In the genomic region with DNA sequence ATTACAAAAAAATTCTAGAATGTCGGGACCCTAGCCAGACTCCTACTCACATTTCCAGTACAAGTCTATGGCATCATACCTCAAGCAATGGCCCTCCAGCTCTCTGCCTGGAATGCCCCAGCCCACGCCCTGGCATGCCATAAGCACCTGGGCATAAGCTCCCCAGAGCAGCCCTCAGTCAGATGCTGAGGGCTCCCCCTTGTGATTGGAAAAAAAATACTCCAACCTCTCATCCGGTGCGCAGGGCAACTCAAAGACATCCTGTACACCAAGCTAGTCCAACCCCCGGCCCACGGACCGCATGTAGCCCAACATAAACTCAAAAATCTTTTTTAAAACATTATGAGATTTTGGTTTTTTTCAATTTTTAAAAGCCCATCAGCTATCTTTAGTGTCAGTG, we compare ENCODE assay signal across 9 cellular contexts.
A peak's percentile ranks its signal among the peaks of the same experiment; 100 is the strongest.
DNase-seq lines count a peak whose midpoint lies in the region; ATAC-seq, FAIRE-seq and TF ChIP-seq lines count a peak whose summit lies in the region.
"Had no signal": no experiment of that assay in that cellular context is flagged by ENCODE, and none has a peak within 500 bp of the region (broad histone marks: within the 10 kb centered on the region; RNA-seq: fewer than 3 reads in every experiment).

No MANE protein-coding gene starts in this region.

- FAIRE-seq in HTR-8/SVneo (lab: Jason Lieb, UNC), result no peak
- FAIRE-seq: endometrium had no signal

- H3K27me3 ChIP-seq in heart right ventricle (no peaks in the 10 kb centered on the region), tibial artery (no peaks in the 10 kb centered on the region)

- H3K9me3 ChIP-seq in heart right ventricle (peaks cover 0 to 2% (median 0%) of the 10 kb centered on the region in 11 donors), tibial artery (no peaks in the 10 kb centered on the region)

- TF ChIP-seq CTCF in heart right ventricle (IDR thresholded peaks at IDR 0.05) (peak in 7 of 9 donors; percentile 21 to 49 (median 39)), tibial artery (IDR thresholded peaks at IDR 0.05) (peak; percentile 26 to 40)

- ATAC-seq in activated CD8-positive, alpha-beta memory T cell treated with anti-CD3 and anti-CD28 coated beads, Interleukin-2, amount 10 ng/mL, durations not matched to agents 7 days and 5 days, result peak; percentile 69
- ATAC-seq in GM21515 (IDR thresholded peaks at IDR 0.05; ENCODE audit: unreplicated experiment) (peak; percentile 76), heart right ventricle (peak in 3 of 8 donors; percentile 49 to 78 (median 72))

- 53 to 67% methylated on average over 7 of the region's 7 CpGs for WGBS in heart right ventricle, 2 donors

- H3K27ac ChIP-seq in heart right ventricle, result no peak overlapping the region
- no peak overlapping the region for H3K27ac ChIP-seq in tibial artery

- H3K27ac Mint-ChIP-seq in activated CD8-positive, alpha-beta memory T cell treated with anti-CD3 and anti-CD28 coated beads, Interleukin-2, amount 10 ng/mL, durations not matched to agents 7 days and 5 days, result no peak overlapping the region

- H3K36me3 Mint-ChIP-seq in activated CD8-positive, alpha-beta memory T cell treated with anti-CD3 and anti-CD28 coated beads, Interleukin-2, amount 10 ng/mL, durations not matched to agents 7 days and 5 days, result no peaks in the 10 kb centered on the region

- H3K4me3 ChIP-seq in heart right ventricle (no peak overlapping the region), tibial artery (no peak overlapping the region)

- H3K36me3 ChIP-seq in heart right ventricle, result no peaks in the 10 kb centered on the region
- H3K36me3 ChIP-seq in tibial artery, result no peaks in the 10 kb centered on the region

- peak; percentile 44 for DNase-seq in activated CD8-positive, alpha-beta memory T cell treated with anti-CD3 and anti-CD28 coated beads, Interleukin-2, amount 10 ng/mL, durations not matched to agents 7 days and 5 days
- no peak for DNase-seq in activated CD8-positive, alpha-beta memory T cell treated with anti-CD3 and anti-CD28 coated beads for 24 hours
- DNase-seq in HTR-8/SVneo (ENCODE audit: insufficient read length, low spot score) (peak; percentile 45), UCSD-AML1 (lab: John Stamatoyannopoulos, UW; ENCODE audit: unreplicated experiment) (peak; percentile 22), heart right ventricle (peak in 1 of 2 donors; percentile 3), tibial artery (peak in 1 of 2 donors; percentile 19), NCI-H2029 (lab: John Stamatoyannopoulos, UW) (no peak)

- peaks cover 2% of the 10 kb centered on the region for H3K9me3 Mint-ChIP-seq in activated CD8-positive, alpha-beta memory T cell treated with anti-CD3 and anti-CD28 coated beads, Interleukin-2, amount 10 ng/mL, durations not matched to agents 7 days and 5 days (ENCODE audit: low read depth)

- CTCF ChIA-PET in activated CD8-positive, alpha-beta memory T cell treated with anti-CD3 and anti-CD28 coated beads, Interleukin-2, amount 10 ng/mL, durations not matched to agents 7 days and 5 days (lab: Charles Lee), result interaction anchor here (0.8 to 2.5 kb wide), 8 partner anchors 63 to 458 kb away, joined by 3 to 15 read pairs (median 4); no protein-coding TSS in a partner anchor

- H3K4me1 ChIP-seq in heart right ventricle (no peaks in the 10 kb centered on the region), tibial artery (peaks cover 0 to 4% (median 0%) of the 10 kb centered on the region in 4 donors)

- H3K4me1 Mint-ChIP-seq in activated CD8-positive, alpha-beta memory T cell treated with anti-CD3 and anti-CD28 coated beads, Interleukin-2, amount 10 ng/mL, durations not matched to agents 7 days and 5 days, result no peaks in the 10 kb centered on the region

- peaks cover 7% of the 10 kb centered on the region for H3K27me3 Mint-ChIP-seq in activated CD8-positive, alpha-beta memory T cell treated with anti-CD3 and anti-CD28 coated beads, Interleukin-2, amount 10 ng/mL, durations not matched to agents 7 days and 5 days

- intact Hi-C loops in heart right ventricle (cut with DNase I), result loop anchor here in 4 of 10 donors (1.0 to 5.0 kb wide), 3 partner anchors 117 to 120 kb away; no protein-coding TSS in a partner anchor
- intact Hi-C loops in tibial artery (cut with DNase I; ENCODE audit: low total_unique reads), result no loop called here

- H3K4me3 Mint-ChIP-seq in activated CD8-positive, alpha-beta memory T cell treated with anti-CD3 and anti-CD28 coated beads, Interleukin-2, amount 10 ng/mL, durations not matched to agents 7 days and 5 days, result no peak overlapping the region

Comparison
In these comparisons a context has a peak if more than half of its experiments do, and no peak if none do; other contexts are left out.
1. DNase-seq: peak in activated CD8-positive, alpha-beta memory T cell treated with anti-CD3 and anti-CD28 coated beads, Interleukin-2, amount 10 ng/mL, durations not matched to agents 7 days and 5 days (single experiment), HTR-8/SVneo (single experiment) and UCSD-AML1 (single experiment); none in activated CD8-positive, alpha-beta memory T cell treated with anti-CD3 and anti-CD28 coated beads for 24 hours (single experiment) and NCI-H2029 (single experiment).